14 cellular contexts compared by ENCODE assay signal in genomic region chr12:130280226-130280625, GRCh38. TPM values are rescaled to one million over a fixed set of nuclear protein-coding genes. Genes with fewer than 3 reads are reported as not detected.
A peak's percentile ranks its signal among the peaks of the same experiment; 100 is the strongest.
DNase-seq lines count a peak whose midpoint lies in the region; ATAC-seq and TF ChIP-seq lines count a peak whose summit lies in the region.
"Had no signal": no experiment of that assay in that cellular context is flagged by ENCODE, and none has a peak within 500 bp of the region (broad histone marks: within the 10 kb centered on the region; RNA-seq: fewer than 3 reads in every experiment).

No MANE protein-coding gene starts in this region.

- H3K4me3 ChIP-seq in ACC112 (ENCODE audit: low read depth, low read length) (peak overlapping the region; percentile 33; the same call in 1 of the 2 replicates), mucosa of stomach (ENCODE audit: low read length) (no peak overlapping the region), right lobe of liver (no peak overlapping the region), left lung (no peak overlapping the region), thyroid gland (replicated peaks in 1 of 3) (no peak overlapping the region)

- no peaks in the 10 kb centered on the region for H3K36me3 Mint-ChIP-seq in activated T-helper 17 cell treated with anti-CD3 and anti-CD28 coated beads, Interleukin-2, amount 50 U/mL, for 72 hours (ENCODE audit: low read depth)
- H3K36me3 Mint-ChIP-seq: CD8-positive, alpha-beta memory T cell had no signal

- H3K9ac ChIP-seq in mucosa of stomach (ENCODE audit: low read length): peak overlapping the region; percentile 8

- no peaks in the 10 kb centered on the region for H3K79me2 ChIP-seq in ACC112 (ENCODE audit: control insufficient read depth, insufficient read depth, low read length, unreplicated experiment)

- ATAC-seq in activated T-helper 17 cell treated with anti-CD3 and anti-CD28 coated beads, Interleukin-2, amount 50 U/mL, for 72 hours (replicated peaks): peak; percentile 69
- ATAC-seq in right lobe of liver (no peak), left lung (no peak)

- peak; percentile 76 for DNase-seq in Daoy (ENCODE audit: low read depth)
- no peak for DNase-seq in right lobe of liver
- no peak for DNase-seq in left lung
- no peak for DNase-seq in thyroid gland
- no peak for DNase-seq in iPS-NIHi11 (ENCODE audit: low spot score)
- DNase-seq: CD8-positive, alpha-beta memory T cell; NCI-H1105 treated with DMSO at 0.1 percent for 48 hours; NCI-H524 treated with DMSO at 0.1 percent for 48 hours; Right ventricle myocardium superior had no signal

- no peak overlapping the region for H2AFZ ChIP-seq in ACC112 (ENCODE audit: low read length, unreplicated experiment)

- no peak overlapping the region for H3K27ac ChIP-seq in ACC112 (ENCODE audit: low read depth, low read length)
- H3K27ac ChIP-seq in right lobe of liver: no peak overlapping the region
- no peak overlapping the region for H3K27ac ChIP-seq in left lung
- peak overlapping the region in 1 of 3 donors; percentile 22 for H3K27ac ChIP-seq in thyroid gland

- TF ChIP-seq CTCF in right lobe of liver (IDR thresholded peaks at IDR 0.05) (no peak), left lung (IDR thresholded peaks at IDR 0.05) (no peak), thyroid gland (IDR thresholded peaks at IDR 0.05) (no peak)

- H3K9me3 ChIP-seq in mucosa of stomach (ENCODE audit: control insufficient read depth, low read length) (no peaks in the 10 kb centered on the region), right lobe of liver (no peaks in the 10 kb centered on the region), left lung (peaks cover 0 to 6% of the 10 kb centered on the region in 2 donors), thyroid gland (no peaks in the 10 kb centered on the region)

- H3K9me3 Mint-ChIP-seq in activated T-helper 17 cell treated with anti-CD3 and anti-CD28 coated beads, Interleukin-2, amount 50 U/mL, for 72 hours: peaks cover 10% of the 10 kb centered on the region

- no peak overlapping the region for H3K27ac Mint-ChIP-seq in activated T-helper 17 cell treated with anti-CD3 and anti-CD28 coated beads, Interleukin-2, amount 50 U/mL, for 72 hours
- H3K27ac Mint-ChIP-seq: CD8-positive, alpha-beta memory T cell had no signal

- H3K4me1 ChIP-seq in ACC112 (ENCODE audit: control insufficient read depth, insufficient read depth, low read length, unreplicated experiment): no peaks in the 10 kb centered on the region
- no peaks in the 10 kb centered on the region for H3K4me1 ChIP-seq in mucosa of stomach (ENCODE audit: control insufficient read depth, insufficient read depth, low read length)
- H3K4me1 ChIP-seq in right lobe of liver: no peaks in the 10 kb centered on the region
- H3K4me1 ChIP-seq in left lung: no peaks in the 10 kb centered on the region
- H3K4me1 ChIP-seq in thyroid gland: no peaks in the 10 kb centered on the region

- intact Hi-C loops in right lobe of liver (cut with DNase I): no loop called here
- intact Hi-C loops in left lung (cut with DNase I): no loop called here
- intact Hi-C loops in thyroid gland (cut with DNase I): no loop called here

- 43% methylated on average over 9 of the region's 9 CpGs for WGBS in right lobe of liver (ENCODE audit: insufficient coverage, low coverage, low lambda C conversion rate, missing lambda C conversion rate)
- 14 to 21% methylated on average over 9 of the region's 9 CpGs for WGBS in thyroid gland, 2 donors

- H3K27me3 Mint-ChIP-seq in activated T-helper 17 cell treated with anti-CD3 and anti-CD28 coated beads, Interleukin-2, amount 50 U/mL, for 72 hours: peaks cover 8% of the 10 kb centered on the region

- H3K36me3 ChIP-seq in ACC112 (ENCODE audit: insufficient read depth, low read length) (no peaks in the 10 kb centered on the region), mucosa of stomach (ENCODE audit: control insufficient read depth, insufficient read depth, low read length) (no peaks in the 10 kb centered on the region), right lobe of liver (no peaks in the 10 kb centered on the region), left lung (no peaks in the 10 kb centered on the region), thyroid gland (no peaks in the 10 kb centered on the region)

- H3K27me3 ChIP-seq in ACC112 (ENCODE audit: insufficient read depth, low read length) (no peaks in the 10 kb centered on the region), mucosa of stomach (ENCODE audit: control insufficient read depth, insufficient read depth, low read length) (no peaks in the 10 kb centered on the region), right lobe of liver (no peaks in the 10 kb centered on the region), left lung (peaks cover 0 to 18% of the 10 kb centered on the region in 2 donors), thyroid gland (no peaks in the 10 kb centered on the region)

- TF ChIP-seq POLR2A in right lobe of liver (IDR thresholded peaks at IDR 0.05): no peak
- no peak for TF ChIP-seq POLR2A in thyroid gland (IDR thresholded peaks at IDR 0.05)

- no peaks in the 10 kb centered on the region for H3K4me1 Mint-ChIP-seq in activated T-helper 17 cell treated with anti-CD3 and anti-CD28 coated beads, Interleukin-2, amount 50 U/mL, for 72 hours
- H3K4me1 Mint-ChIP-seq: CD8-positive, alpha-beta memory T cell had no signal

- H3K4me3 Mint-ChIP-seq in activated T-helper 17 cell treated with anti-CD3 and anti-CD28 coated beads, Interleukin-2, amount 50 U/mL, for 72 hours: no peak overlapping the region
- H3K4me3 Mint-ChIP-seq: CD8-positive, alpha-beta memory T cell had no signal

RNA-seq across cellular contexts. Expression of gene PIWIL1, which starts 57.5 kb away (rescaled TPM):
- 0.68 and 1.8 TPM in 2 replicates for total RNA-seq in Daoy (2014; rRNA removed; shearing (Covaris generic))
- not detected for total RNA-seq in activated T-helper 17 cell treated with anti-CD3 and anti-CD28 coated beads, Interleukin-2, amount 50 U/mL, for 72 hours
- total RNA-seq in right lobe of liver (not detected), left lung (not detected), thyroid gland (1 to 10 TPM in 1 of 4 donors, under 1 TPM in 2, not detected in 1; 0.22 to 1.5 (median 0.67) TPM)
- total RNA-seq: CD8-positive, alpha-beta memory T cell; fibroblast of lung; HT-29; Right ventricle myocardium superior had no signal
